2 cellular contexts compared by ENCODE assay signal in the genomic region with DNA sequence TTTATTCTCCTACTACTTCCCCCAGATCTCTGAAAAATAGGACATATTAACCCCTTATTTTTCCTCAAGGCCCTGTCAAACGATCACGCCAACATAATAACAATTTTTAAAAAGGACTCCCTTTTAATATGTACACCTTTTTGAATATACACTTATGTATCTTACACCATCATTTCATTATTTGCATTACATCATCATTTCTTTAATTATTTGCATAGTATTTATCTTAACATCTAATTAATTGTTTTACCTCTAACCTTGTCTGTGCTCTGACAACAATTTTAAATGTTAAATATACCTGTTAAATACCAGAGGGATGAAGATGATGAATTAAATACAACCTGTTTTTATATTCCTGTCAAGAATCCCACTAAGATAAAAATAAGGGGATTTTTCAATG.
TF ChIP-seq lines count a peak whose summit lies in the region.

No MANE protein-coding gene starts in this region.

TF ChIP-seq in A549, 52 proteins besides CTCF, POLR2A, EP300 and RAD21:
- TF ChIP-seq, protein P1, sequence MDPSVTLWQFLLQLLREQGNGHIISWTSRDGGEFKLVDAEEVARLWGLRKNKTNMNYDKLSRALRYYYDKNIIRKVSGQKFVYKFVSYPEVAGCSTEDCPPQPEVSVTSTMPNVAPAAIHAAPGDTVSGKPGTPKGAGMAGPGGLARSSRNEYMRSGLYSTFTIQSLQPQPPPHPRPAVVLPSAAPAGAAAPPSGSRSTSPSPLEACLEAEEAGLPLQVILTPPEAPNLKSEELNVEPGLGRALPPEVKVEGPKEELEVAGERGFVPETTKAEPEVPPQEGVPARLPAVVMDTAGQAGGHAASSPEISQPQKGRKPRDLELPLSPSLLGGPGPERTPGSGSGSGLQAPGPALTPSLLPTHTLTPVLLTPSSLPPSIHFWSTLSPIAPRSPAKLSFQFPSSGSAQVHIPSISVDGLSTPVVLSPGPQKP (IDR thresholded peaks at IDR 0.05; ENCODE audit: low read depth, low read length), result no peak
- no peak for TF ChIP-seq HEYL (CRISPR knock-in tag; IDR thresholded peaks at IDR 0.05)
- no peak for TF ChIP-seq TP53 (CRISPR knock-in tag; IDR thresholded peaks at IDR 0.05)
- TF ChIP-seq KDM1A (IDR thresholded peaks at IDR 0.05; ENCODE audit: low read depth), result no peak
- TF ChIP-seq TFCP2L1 (CRISPR knock-in tag; IDR thresholded peaks at IDR 0.05), result no peak
- no peak for TF ChIP-seq ZFP36 (IDR thresholded peaks at IDR 0.05; ENCODE audit: borderline replicate concordance, partially characterized antibody)
- no peak for TF ChIP-seq FOSB (CRISPR knock-in tag; IDR thresholded peaks at IDR 0.05)
- TF ChIP-seq, protein P2, sequence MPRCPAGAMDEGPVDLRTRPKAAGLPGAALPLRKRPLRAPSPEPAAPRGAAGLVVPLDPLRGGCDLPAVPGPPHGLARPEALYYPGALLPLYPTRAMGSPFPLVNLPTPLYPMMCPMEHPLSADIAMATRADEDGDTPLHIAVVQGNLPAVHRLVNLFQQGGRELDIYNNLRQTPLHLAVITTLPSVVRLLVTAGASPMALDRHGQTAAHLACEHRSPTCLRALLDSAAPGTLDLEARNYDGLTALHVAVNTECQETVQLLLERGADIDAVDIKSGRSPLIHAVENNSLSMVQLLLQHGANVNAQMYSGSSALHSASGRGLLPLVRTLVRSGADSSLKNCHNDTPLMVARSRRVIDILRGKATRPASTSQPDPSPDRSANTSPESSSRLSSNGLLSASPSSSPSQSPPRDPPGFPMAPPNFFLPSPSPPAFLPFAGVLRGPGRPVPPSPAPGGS (IDR thresholded peaks at IDR 0.05), result no peak
- no peak for TF ChIP-seq RARB (CRISPR knock-in tag; IDR thresholded peaks at IDR 0.05)
- no peak for TF ChIP-seq JUNB (IDR thresholded peaks at IDR 0.05)
- no peak for TF ChIP-seq POLR2AphosphoS2 (conservative IDR thresholded peaks at IDR 0.05; ENCODE audit: low read length)

TF ChIP-seq in HEK293, 187 proteins besides CTCF, POLR2A, EP300 and RAD21:
- TF ChIP-seq ATF2 (tag by site-specific recombination; IDR thresholded peaks at IDR 0.05; ENCODE audit: low read depth) (peak; percentile 75), FEZF1 (tag by site-specific recombination; IDR thresholded peaks at IDR 0.05) (no peak)
